ENCODE assay signal across 1 cellular context in the genomic region with DNA sequence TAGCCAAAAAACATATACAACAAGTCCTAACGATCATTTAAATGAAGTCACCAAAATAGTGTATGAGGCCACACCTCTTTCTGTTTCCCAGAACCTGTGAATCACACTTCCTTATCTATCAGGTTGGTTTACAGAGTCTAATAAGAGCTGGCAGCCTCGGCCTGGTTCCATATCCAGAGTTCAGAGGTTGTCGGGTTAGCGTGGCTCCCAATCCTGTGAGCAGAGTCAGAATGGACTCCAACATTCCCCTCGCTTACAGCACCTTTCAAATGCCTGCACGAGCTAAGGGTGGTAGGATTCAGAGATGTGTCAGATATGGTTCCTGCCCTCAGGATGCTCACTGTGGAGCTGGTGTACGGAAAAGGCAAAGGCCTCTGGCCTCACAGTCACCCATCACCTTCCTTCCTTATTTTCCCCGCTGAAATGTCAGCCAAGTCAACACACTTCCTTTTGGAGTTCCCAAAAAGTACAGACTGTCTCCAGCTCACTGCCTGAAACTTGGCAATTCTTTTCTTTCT.
A peak's percentile ranks its signal among the peaks of the same experiment; 100 is the strongest.
TF ChIP-seq lines count a peak whose summit lies in the region.

No MANE protein-coding gene starts in this region.

TF ChIP-seq in K562, 482 proteins besides CTCF, POLR2A, EP300 and RAD21 (continued from another document and continues in another):
- TF ChIP-seq HOXB6 (CRISPR knock-in tag; IDR thresholded peaks at IDR 0.05; ENCODE audit: borderline replicate concordance) = no peak
- TF ChIP-seq NEUROD1 (IDR thresholded peaks at IDR 0.05; ENCODE audit: borderline replicate concordance, low read depth, low read length, partially characterized antibody) = peak; percentile 10
- TF ChIP-seq ZNF449 (CRISPR knock-in tag; IDR thresholded peaks at IDR 0.05) = no peak
- TF ChIP-seq EHMT2 (IDR thresholded peaks at IDR 0.05) = 0 out of 2 replicates have a peak, but pooled peaks have one; percentile 21
- TF ChIP-seq FOXJ3 (CRISPR knock-in tag; IDR thresholded peaks at IDR 0.05) = no peak
- no peak for TF ChIP-seq NELFE (IDR thresholded peaks at IDR 0.05; ENCODE audit: insufficient read depth, insufficient read length)
- peak; percentile 46 for TF ChIP-seq RBBP5 (IDR thresholded peaks at IDR 0.05; ENCODE audit: borderline replicate concordance, insufficient read depth, low read length, poor library complexity, severe bottlenecking)
- no peak for TF ChIP-seq PTBP1 (IDR thresholded peaks at IDR 0.05; ENCODE audit: low read depth, low read length)
- 0 out of 2 replicates have a peak, but pooled peaks have one; percentile 11 for TF ChIP-seq CBX5 (IDR thresholded peaks at IDR 0.05; ENCODE audit: borderline replicate concordance, low read depth)
- TF ChIP-seq ZNF253 (CRISPR knock-in tag; conservative IDR thresholded peaks at IDR 0.05) = no peak
- TF ChIP-seq, protein P1, sequence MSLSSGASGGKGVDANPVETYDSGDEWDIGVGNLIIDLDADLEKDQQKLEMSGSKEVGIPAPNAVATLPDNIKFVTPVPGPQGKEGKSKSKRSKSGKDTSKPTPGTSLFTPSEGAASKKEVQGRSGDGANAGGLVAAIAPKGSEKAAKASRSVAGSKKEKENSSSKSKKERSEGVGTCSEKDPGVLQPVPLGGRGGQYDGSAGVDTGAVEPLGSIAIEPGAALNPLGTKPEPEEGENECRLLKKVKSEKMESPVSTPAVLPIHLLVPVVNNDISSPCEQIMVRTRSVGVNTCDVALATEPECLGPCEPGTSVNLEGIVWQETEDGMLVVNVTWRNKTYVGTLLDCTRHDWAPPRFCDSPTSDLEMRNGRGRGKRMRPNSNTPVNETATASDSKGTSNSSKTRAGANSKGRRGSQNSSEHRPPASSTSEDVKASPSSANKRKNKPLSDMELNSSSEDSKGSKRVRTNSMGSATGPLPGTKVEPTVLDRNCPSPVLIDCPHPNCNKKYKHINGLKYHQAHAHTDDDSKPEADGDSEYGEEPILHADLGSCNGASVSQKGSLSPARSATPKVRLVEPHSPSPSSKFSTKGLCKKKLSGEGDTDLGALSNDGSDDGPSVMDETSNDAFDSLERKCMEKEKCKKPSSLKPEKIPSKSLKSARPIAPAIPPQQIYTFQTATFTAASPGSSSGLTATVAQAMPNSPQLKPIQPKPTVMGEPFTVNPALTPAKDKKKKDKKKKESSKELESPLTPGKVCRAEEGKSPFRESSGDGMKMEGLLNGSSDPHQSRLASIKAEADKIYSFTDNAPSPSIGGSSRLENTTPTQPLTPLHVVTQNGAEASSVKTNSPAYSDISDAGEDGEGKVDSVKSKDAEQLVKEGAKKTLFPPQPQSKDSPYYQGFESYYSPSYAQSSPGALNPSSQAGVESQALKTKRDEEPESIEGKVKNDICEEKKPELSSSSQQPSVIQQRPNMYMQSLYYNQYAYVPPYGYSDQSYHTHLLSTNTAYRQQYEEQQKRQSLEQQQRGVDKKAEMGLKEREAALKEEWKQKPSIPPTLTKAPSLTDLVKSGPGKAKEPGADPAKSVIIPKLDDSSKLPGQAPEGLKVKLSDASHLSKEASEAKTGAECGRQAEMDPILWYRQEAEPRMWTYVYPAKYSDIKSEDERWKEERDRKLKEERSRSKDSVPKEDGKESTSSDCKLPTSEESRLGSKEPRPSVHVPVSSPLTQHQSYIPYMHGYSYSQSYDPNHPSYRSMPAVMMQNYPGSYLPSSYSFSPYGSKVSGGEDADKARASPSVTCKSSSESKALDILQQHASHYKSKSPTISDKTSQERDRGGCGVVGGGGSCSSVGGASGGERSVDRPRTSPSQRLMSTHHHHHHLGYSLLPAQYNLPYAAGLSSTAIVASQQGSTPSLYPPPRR (CRISPR knock-in tag; IDR thresholded peaks at IDR 0.05; ENCODE audit: borderline replicate concordance) = no peak
- TF ChIP-seq TFAM (CRISPR knock-in tag; conservative IDR thresholded peaks at IDR 0.05) = no peak
- TF ChIP-seq, protein P2, sequence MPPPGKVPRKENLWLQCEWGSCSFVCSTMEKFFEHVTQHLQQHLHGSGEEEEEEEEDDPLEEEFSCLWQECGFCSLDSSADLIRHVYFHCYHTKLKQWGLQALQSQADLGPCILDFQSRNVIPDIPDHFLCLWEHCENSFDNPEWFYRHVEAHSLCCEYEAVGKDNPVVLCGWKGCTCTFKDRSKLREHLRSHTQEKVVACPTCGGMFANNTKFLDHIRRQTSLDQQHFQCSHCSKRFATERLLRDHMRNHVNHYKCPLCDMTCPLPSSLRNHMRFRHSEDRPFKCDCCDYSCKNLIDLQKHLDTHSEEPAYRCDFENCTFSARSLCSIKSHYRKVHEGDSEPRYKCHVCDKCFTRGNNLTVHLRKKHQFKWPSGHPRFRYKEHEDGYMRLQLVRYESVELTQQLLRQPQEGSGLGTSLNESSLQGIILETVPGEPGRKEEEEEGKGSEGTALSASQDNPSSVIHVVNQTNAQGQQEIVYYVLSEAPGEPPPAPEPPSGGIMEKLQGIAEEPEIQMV (tag; conservative IDR thresholded peaks at IDR 0.05; ENCODE audit: low read depth) = no peak
- TF ChIP-seq ZNF444 (CRISPR knock-in tag; IDR thresholded peaks at IDR 0.05) = no peak
- TF ChIP-seq GABPB1 (CRISPR knock-in tag; IDR thresholded peaks at IDR 0.05) = no peak
- TF ChIP-seq TCF7 (IDR thresholded peaks at IDR 0.05; ENCODE audit: borderline replicate concordance) = no peak
- TF ChIP-seq GATAD2B (IDR thresholded peaks at IDR 0.05; ENCODE audit: borderline replicate concordance) = peak; percentile 75
- no peak for TF ChIP-seq ZFP30 (CRISPR knock-in tag; IDR thresholded peaks at IDR 0.05; ENCODE audit: borderline replicate concordance)
- no peak for TF ChIP-seq MTA2 (IDR thresholded peaks at IDR 0.05; ENCODE audit: low read depth)
- TF ChIP-seq ID3 (CRISPR knock-in tag; IDR thresholded peaks at IDR 0.05) = no peak
- TF ChIP-seq ID3 (tag; IDR thresholded peaks at IDR 0.05) = no peak
- peak; percentile 74; the same call in 1 of the 2 replicates for TF ChIP-seq ATF7 (IDR thresholded peaks at IDR 0.05)
- no peak for TF ChIP-seq RNF2 (IDR thresholded peaks at IDR 0.05)
- no peak for TF ChIP-seq HNRNPL (IDR thresholded peaks at IDR 0.05; ENCODE audit: low read depth, low read length)
- TF ChIP-seq DPF2 (IDR thresholded peaks at IDR 0.05) = peak; percentile 89
- TF ChIP-seq NONO (IDR thresholded peaks at IDR 0.05; ENCODE audit: low read depth in 2 of 2, low read length in 1 of 2) = no peak
- no peak for TF ChIP-seq RFX7 (CRISPR knock-in tag; IDR thresholded peaks at IDR 0.05)
- TF ChIP-seq PURB (CRISPR knock-in tag; IDR thresholded peaks at IDR 0.05; ENCODE audit: low read depth) = no peak
- peak in 1 of 2 experiments; percentile 4; a peak in 1 of 4 replicates for TF ChIP-seq FOXK2 (conservative IDR thresholded peaks at IDR 0.05 in 1 of 2, IDR thresholded peaks at IDR 0.05 in 1 of 2; ENCODE audit: low read depth in 2 of 2)
- TF ChIP-seq, protein P3, sequence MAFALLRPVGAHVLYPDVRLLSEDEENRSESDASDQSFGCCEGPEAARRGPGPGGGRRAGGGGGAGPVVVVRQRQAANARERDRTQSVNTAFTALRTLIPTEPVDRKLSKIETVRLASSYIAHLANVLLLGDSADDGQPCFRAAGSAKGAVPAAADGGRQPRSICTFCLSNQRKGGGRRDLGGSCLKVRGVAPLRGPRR (CRISPR knock-in tag; IDR thresholded peaks at IDR 0.05) = no peak
- TF ChIP-seq MTF1 (CRISPR knock-in tag; IDR thresholded peaks at IDR 0.05; ENCODE audit: borderline replicate concordance) = no peak
- no peak for TF ChIP-seq PHF20 (IDR thresholded peaks at IDR 0.05; ENCODE audit: partially characterized antibody)
- no peak for TF ChIP-seq NR1H2 (CRISPR knock-in tag; IDR thresholded peaks at IDR 0.05)
- no peak for TF ChIP-seq LARP7 (IDR thresholded peaks at IDR 0.05)
- no peak for TF ChIP-seq HNRNPH1 (optimal IDR thresholded peaks at IDR 0.05; ENCODE audit: low read depth, low read length)
- TF ChIP-seq, protein P4, sequence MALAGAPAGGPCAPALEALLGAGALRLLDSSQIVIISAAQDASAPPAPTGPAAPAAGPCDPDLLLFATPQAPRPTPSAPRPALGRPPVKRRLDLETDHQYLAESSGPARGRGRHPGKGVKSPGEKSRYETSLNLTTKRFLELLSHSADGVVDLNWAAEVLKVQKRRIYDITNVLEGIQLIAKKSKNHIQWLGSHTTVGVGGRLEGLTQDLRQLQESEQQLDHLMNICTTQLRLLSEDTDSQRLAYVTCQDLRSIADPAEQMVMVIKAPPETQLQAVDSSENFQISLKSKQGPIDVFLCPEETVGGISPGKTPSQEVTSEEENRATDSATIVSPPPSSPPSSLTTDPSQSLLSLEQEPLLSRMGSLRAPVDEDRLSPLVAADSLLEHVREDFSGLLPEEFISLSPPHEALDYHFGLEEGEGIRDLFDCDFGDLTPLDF (CRISPR knock-in tag; IDR thresholded peaks at IDR 0.05) = no peak
- TF ChIP-seq YBX1 (IDR thresholded peaks at IDR 0.05) = no peak
- TF ChIP-seq EWSR1 (IDR thresholded peaks at IDR 0.05; ENCODE audit: borderline replicate concordance, low read depth, partially characterized antibody) = no peak
- no peak for TF ChIP-seq ZNF263 (CRISPR knock-in tag; IDR thresholded peaks at IDR 0.05; ENCODE audit: borderline replicate concordance)
- no peak for TF ChIP-seq KAT7 (CRISPR knock-in tag; IDR thresholded peaks at IDR 0.05; ENCODE audit: borderline replicate concordance)
- TF ChIP-seq, protein P5, sequence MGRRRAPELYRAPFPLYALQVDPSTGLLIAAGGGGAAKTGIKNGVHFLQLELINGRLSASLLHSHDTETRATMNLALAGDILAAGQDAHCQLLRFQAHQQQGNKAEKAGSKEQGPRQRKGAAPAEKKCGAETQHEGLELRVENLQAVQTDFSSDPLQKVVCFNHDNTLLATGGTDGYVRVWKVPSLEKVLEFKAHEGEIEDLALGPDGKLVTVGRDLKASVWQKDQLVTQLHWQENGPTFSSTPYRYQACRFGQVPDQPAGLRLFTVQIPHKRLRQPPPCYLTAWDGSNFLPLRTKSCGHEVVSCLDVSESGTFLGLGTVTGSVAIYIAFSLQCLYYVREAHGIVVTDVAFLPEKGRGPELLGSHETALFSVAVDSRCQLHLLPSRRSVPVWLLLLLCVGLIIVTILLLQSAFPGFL (CRISPR knock-in tag; IDR thresholded peaks at IDR 0.05) = no peak
- TF ChIP-seq ILK (tag; IDR thresholded peaks at IDR 0.05; ENCODE audit: borderline replicate concordance, low read depth) = no peak
- no peak for TF ChIP-seq ELF2 (CRISPR knock-in tag; IDR thresholded peaks at IDR 0.05)
- TF ChIP-seq ELF4 (CRISPR knock-in tag; IDR thresholded peaks at IDR 0.05) = no peak
- TF ChIP-seq JUN (IDR thresholded peaks at IDR 0.05; ENCODE audit: borderline replicate concordance, low read depth, low read length) = peak; percentile 44; the same call in 1 of the 2 replicates
- TF ChIP-seq JUN (CRISPR knock-in tag; IDR thresholded peaks at IDR 0.05; ENCODE audit: borderline replicate concordance) = 0 out of 2 replicates have a peak, but pooled peaks have one; percentile 38
- TF ChIP-seq NR3C1 (CRISPR knock-in tag; IDR thresholded peaks at IDR 0.05) = no peak
- TF ChIP-seq ZFP91 (CRISPR knock-in tag; IDR thresholded peaks at IDR 0.05) = no peak
- no peak for TF ChIP-seq RFX5 (IDR thresholded peaks at IDR 0.05; ENCODE audit: low read depth, low read length)
- TF ChIP-seq CTBP1 (IDR thresholded peaks at IDR 0.05; ENCODE audit: borderline replicate concordance) = peak; percentile 77
- TF ChIP-seq C11orf30 (IDR thresholded peaks at IDR 0.05; ENCODE audit: low read depth) = no peak
- TF ChIP-seq, protein P6, sequence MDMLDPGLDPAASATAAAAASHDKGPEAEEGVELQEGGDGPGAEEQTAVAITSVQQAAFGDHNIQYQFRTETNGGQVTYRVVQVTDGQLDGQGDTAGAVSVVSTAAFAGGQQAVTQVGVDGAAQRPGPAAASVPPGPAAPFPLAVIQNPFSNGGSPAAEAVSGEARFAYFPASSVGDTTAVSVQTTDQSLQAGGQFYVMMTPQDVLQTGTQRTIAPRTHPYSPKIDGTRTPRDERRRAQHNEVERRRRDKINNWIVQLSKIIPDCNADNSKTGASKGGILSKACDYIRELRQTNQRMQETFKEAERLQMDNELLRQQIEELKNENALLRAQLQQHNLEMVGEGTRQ (CRISPR knock-in tag; IDR thresholded peaks at IDR 0.05) = no peak
- TF ChIP-seq ZNF778 (CRISPR knock-in tag; IDR thresholded peaks at IDR 0.05) = no peak
- peak; percentile 17; the same call in 1 of the 2 replicates for TF ChIP-seq MBD2 (IDR thresholded peaks at IDR 0.05; ENCODE audit: borderline replicate concordance, low read depth)
- TF ChIP-seq ILF3 (IDR thresholded peaks at IDR 0.05; ENCODE audit: borderline replicate concordance) = no peak
- no peak for TF ChIP-seq DEAF1 (CRISPR knock-in tag; IDR thresholded peaks at IDR 0.05)
